ENCODE assay signal across 8 cellular contexts in the genomic region with DNA sequence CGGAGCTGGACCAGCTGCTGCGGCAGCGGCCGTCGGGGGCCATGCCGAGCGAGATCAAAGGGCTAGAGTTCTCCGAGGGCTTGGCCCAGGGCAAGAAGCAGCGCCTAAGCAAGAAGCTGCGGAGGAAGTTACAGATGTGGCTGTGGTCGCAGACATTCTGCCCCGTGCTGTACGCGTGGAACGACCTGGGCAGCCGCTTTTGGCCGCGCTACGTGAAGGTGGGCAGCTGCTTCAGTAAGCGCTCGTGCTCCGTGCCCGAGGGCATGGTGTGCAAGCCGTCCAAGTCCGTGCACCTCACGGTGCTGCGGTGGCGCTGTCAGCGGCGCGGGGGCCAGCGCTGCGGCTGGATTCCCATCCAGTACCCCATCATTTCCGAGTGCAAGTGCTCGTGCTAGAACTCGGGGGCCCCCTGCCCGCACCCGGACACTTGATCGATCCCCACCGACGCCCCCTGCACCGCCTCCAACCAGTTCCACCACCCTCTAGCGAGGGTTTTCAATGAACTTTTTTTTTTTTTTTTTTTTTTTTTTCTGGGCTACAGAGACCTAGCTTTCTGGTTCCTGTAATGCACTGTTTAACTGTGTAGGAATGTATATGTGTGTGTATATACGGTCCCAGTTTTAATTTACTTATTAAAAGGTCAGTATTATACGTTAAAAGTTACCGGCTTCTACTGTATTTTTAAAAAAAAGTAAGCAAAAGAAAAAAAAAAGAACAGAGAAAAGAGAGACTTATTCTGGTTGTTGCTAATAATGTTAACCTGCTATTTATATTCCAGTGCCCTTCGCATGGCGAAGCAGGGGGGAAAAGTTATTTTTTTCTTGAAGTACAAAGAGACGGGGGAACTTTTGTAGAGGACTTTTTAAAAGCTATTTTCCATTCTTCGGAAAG. TPM values are rescaled to one million over a fixed set of nuclear protein-coding genes. Genes with fewer than 3 reads are reported as not detected.
DNase-seq lines count a peak whose midpoint lies in the region; ATAC-seq and TF ChIP-seq lines count a peak whose summit lies in the region.

No MANE protein-coding gene starts in this region.

- no peaks in the 10 kb centered on the region for H3K36me3 ChIP-seq in muscle layer of colon (ENCODE audit: insufficient read depth, low read length)

- no peak overlapping the region for H4K91ac ChIP-seq in H9 (ENCODE audit: insufficient read length, low read depth, low read length)

- peaks cover 92% of the 10 kb centered on the region for H3K27me3 Mint-ChIP-seq in H9 (ENCODE audit: low read depth)
- peaks cover 74% of the 10 kb centered on the region for H3K27me3 Mint-ChIP-seq in T-helper 1 cell treated with Interleukin-12 subunit alpha and Interleukin-12 subunit beta and Interleukin-4 antibody, amounts not matched to agents 30 μg/mL and 1 μg/mL, for 36 hours (ENCODE audit: low read depth)
- H3K27me3 Mint-ChIP-seq in dendritic cell treated with granulocyte-macrophage colony-stimulating factor and Interleukin-4, amounts not matched to agents 40 ng/mL and 50 ng/mL, for 4 days = peaks cover 75% of the 10 kb centered on the region

- no CpG with 5 or more reads among the region's 50 CpGs for WGBS in H9 (ENCODE audit: extremely low coverage, insufficient read length, low lambda C conversion rate)

- H2AK5ac ChIP-seq in H9 (ENCODE audit: insufficient read length, low read length) = no peak overlapping the region

- no peaks in the 10 kb centered on the region for H3K79me1 ChIP-seq in H9 (ENCODE audit: insufficient read depth, low read depth, low read length, poor library complexity, severe bottlenecking)

- H3K23ac ChIP-seq in H9 (ENCODE audit: insufficient read length, low read depth, low read length) = no peak overlapping the region

- H4K8ac ChIP-seq in H9 (replicated peaks; ENCODE audit: insufficient read length, low read depth, low read length) = no peak overlapping the region

- no peaks in the 10 kb centered on the region for H3K36me3 Mint-ChIP-seq in H9 (ENCODE audit: insufficient read depth in 1 of 3, low read depth in 3 of 3)
- peaks cover 2% of the 10 kb centered on the region for H3K36me3 Mint-ChIP-seq in T-helper 1 cell treated with Interleukin-12 subunit alpha and Interleukin-12 subunit beta and Interleukin-4 antibody, amounts not matched to agents 30 μg/mL and 1 μg/mL, for 36 hours (ENCODE audit: low read depth)
- no peaks in the 10 kb centered on the region for H3K36me3 Mint-ChIP-seq in dendritic cell treated with granulocyte-macrophage colony-stimulating factor and Interleukin-4, amounts not matched to agents 40 ng/mL and 50 ng/mL, for 4 days (ENCODE audit: low read depth)

- H3K27me3 ChIP-seq in H9 (ENCODE audit: insufficient read depth, low read length) (peaks cover 13% of the 10 kb centered on the region; the same call in 1 of the 2 replicates), muscle layer of colon (ENCODE audit: control insufficient read depth in 1 of 2, insufficient read depth in 2 of 2, low read length in 2 of 2) (peaks cover 40 to 67% of the 10 kb centered on the region in 2 donors)

- intact Hi-C loops in dendritic cell treated with granulocyte-macrophage colony-stimulating factor and Interleukin-4, amounts not matched to agents 40 ng/mL and 50 ng/mL, for 4 days (cut with micrococcal nuclease) = no loop called here

- H4K5ac ChIP-seq in H9 (ENCODE audit: insufficient read length, low read depth, low read length) = no peak overlapping the region

- no peak overlapping the region for H3K14ac ChIP-seq in H9 (ENCODE audit: insufficient read depth, low read length)

- H3K27ac ChIP-seq in H9 (ENCODE audit: insufficient read length, low read depth, low read length) (no peak overlapping the region), muscle layer of colon (ENCODE audit: low read depth, low read length) (no peak overlapping the region)

- no peak overlapping the region for H3K56ac ChIP-seq in H9 (ENCODE audit: insufficient read length, low read depth, low read length)

- no peak overlapping the region for H2BK5ac ChIP-seq in H9 (ENCODE audit: insufficient read length, low read length)

- H3K18ac ChIP-seq in H9 (ENCODE audit: insufficient read length, low read depth, low read length) = no peak overlapping the region

- H3K4me3 Mint-ChIP-seq in H9 = peak overlapping the region; percentile 27 to 68
- H3K4me3 Mint-ChIP-seq in T-helper 1 cell treated with Interleukin-12 subunit alpha and Interleukin-12 subunit beta and Interleukin-4 antibody, amounts not matched to agents 30 μg/mL and 1 μg/mL, for 36 hours = peak overlapping the region; percentile 34
- peak overlapping the region; percentile 26 for H3K4me3 Mint-ChIP-seq in dendritic cell treated with granulocyte-macrophage colony-stimulating factor and Interleukin-4, amounts not matched to agents 40 ng/mL and 50 ng/mL, for 4 days

- no peak overlapping the region for H2BK120ac ChIP-seq in H9 (ENCODE audit: low read depth, low read length, poor library complexity, severe bottlenecking)

- H3K27ac Mint-ChIP-seq in H9 = no peak overlapping the region
- no peak overlapping the region for H3K27ac Mint-ChIP-seq in T-helper 1 cell treated with Interleukin-12 subunit alpha and Interleukin-12 subunit beta and Interleukin-4 antibody, amounts not matched to agents 30 μg/mL and 1 μg/mL, for 36 hours
- no peak overlapping the region for H3K27ac Mint-ChIP-seq in dendritic cell treated with granulocyte-macrophage colony-stimulating factor and Interleukin-4, amounts not matched to agents 40 ng/mL and 50 ng/mL, for 4 days

- no peak overlapping the region for H3K4ac ChIP-seq in H9 (ENCODE audit: low read depth, low read length)

- peaks cover 21% of the 10 kb centered on the region for H3K23me2 ChIP-seq in H9 (ENCODE audit: insufficient read length, low read depth, low read length, poor library complexity, severe bottlenecking)

- ATAC-seq in HG03565 (IDR thresholded peaks at IDR 0.05; ENCODE audit: unreplicated experiment) = no peak

- no peak overlapping the region for H2AFZ ChIP-seq in H9 (ENCODE audit: low read length)

- no peak overlapping the region for H3T11ph ChIP-seq in H9 (ENCODE audit: low read length)

- no peaks in the 10 kb centered on the region for H4K20me1 ChIP-seq in H9 (ENCODE audit: control insufficient read depth, insufficient read depth, insufficient read length)

- H3K9me3 Mint-ChIP-seq in H9 = peaks cover 0 to 3% of the 10 kb centered on the region in 2 experiments; a peak in 1 of 5 replicates
- no peaks in the 10 kb centered on the region for H3K9me3 Mint-ChIP-seq in T-helper 1 cell treated with Interleukin-12 subunit alpha and Interleukin-12 subunit beta and Interleukin-4 antibody, amounts not matched to agents 30 μg/mL and 1 μg/mL, for 36 hours
- no peaks in the 10 kb centered on the region for H3K9me3 Mint-ChIP-seq in dendritic cell treated with granulocyte-macrophage colony-stimulating factor and Interleukin-4, amounts not matched to agents 40 ng/mL and 50 ng/mL, for 4 days

- H3K4me2 ChIP-seq in H9 (ENCODE audit: insufficient read depth, insufficient read length, low read length) = peak overlapping the region; percentile 31

- H3K4me1 ChIP-seq in H9 (ENCODE audit: insufficient read depth, low read length) (no peaks in the 10 kb centered on the region), muscle layer of colon (ENCODE audit: insufficient read depth, low read length) (peaks cover 30% of the 10 kb centered on the region)

- no peaks in the 10 kb centered on the region for H3K79me2 ChIP-seq in H9 (ENCODE audit: insufficient read depth, low read length)

- peaks cover 18 to 28% of the 10 kb centered on the region in 2 experiments for H3K4me1 Mint-ChIP-seq in H9
- H3K4me1 Mint-ChIP-seq in T-helper 1 cell treated with Interleukin-12 subunit alpha and Interleukin-12 subunit beta and Interleukin-4 antibody, amounts not matched to agents 30 μg/mL and 1 μg/mL, for 36 hours (ENCODE audit: low read depth) = peaks cover 23% of the 10 kb centered on the region
- H3K4me1 Mint-ChIP-seq in dendritic cell treated with granulocyte-macrophage colony-stimulating factor and Interleukin-4, amounts not matched to agents 40 ng/mL and 50 ng/mL, for 4 days (ENCODE audit: low read depth) = peaks cover 24% of the 10 kb centered on the region

- no peak for TF ChIP-seq CTCF in AG09309 (IDR thresholded peaks at IDR 0.05; ENCODE audit: control insufficient read depth, insufficient read depth, low read depth, low read length, missing control alignments)
- no peak for TF ChIP-seq CTCF in H9 (conservative IDR thresholded peaks at IDR 0.05)

- no peak overlapping the region for H2BK20ac ChIP-seq in H9 (ENCODE audit: low read depth, low read length, poor library complexity, severe bottlenecking)

- DNase-seq in AG09309 (ENCODE audit: low read depth) (no peak), H9 (peak; percentile 77), NCI-H1105 treated with DMSO at 0.1 percent for 48 hours (lab: John Stamatoyannopoulos, UW) (no peak), NCI-H2196 treated with DMSO at 0.1 percent for 48 hours (lab: John Stamatoyannopoulos, UW; ENCODE audit: unreplicated experiment) (no peak)

- H3K9me3 ChIP-seq in H9 (ENCODE audit: control insufficient read depth, low read depth, low read length) = no peaks in the 10 kb centered on the region
- no peaks in the 10 kb centered on the region for H3K9me3 ChIP-seq in muscle layer of colon (ENCODE audit: low read length)

- H3K9ac ChIP-seq in H9 (ENCODE audit: extremely low read depth, insufficient read length, low read length) = no peak overlapping the region
- H3K9ac ChIP-seq in muscle layer of colon (ENCODE audit: low read length) = no peak overlapping the region

- H2BK12ac ChIP-seq in H9 (ENCODE audit: insufficient read length, low read depth, low read length) = no peak overlapping the region

- H3K4me3 ChIP-seq in AG09309 (ENCODE audit: control insufficient read depth, low read depth, low read length) (peak overlapping the region; percentile 30), muscle layer of colon (ENCODE audit: low read depth in 1 of 2, low read length in 2 of 2) (peak overlapping the region; percentile 38 to 57)

- H2BK15ac ChIP-seq in H9 (ENCODE audit: low read depth, low read length) = no peak overlapping the region

RNA-seq across cellular contexts. Expression of gene NOG, which starts 1.3 kb away (rescaled TPM):
- total RNA-seq in H9 (2021) = not detected in 2 replicates
